12 cellular contexts compared by ENCODE assay signal in genomic region chr1:207888647-207889046, GRCh38. TPM values are rescaled to one million over a fixed set of nuclear protein-coding genes. Genes with fewer than 3 reads are reported as not detected.
DNase-seq lines count a peak whose midpoint lies in the region; ATAC-seq and TF ChIP-seq lines count a peak whose summit lies in the region.
"Had no signal": no experiment of that assay in that cellular context is flagged by ENCODE, and none has a peak within 500 bp of the region (broad histone marks: within the 10 kb centered on the region; RNA-seq: fewer than 3 reads in every experiment).

No MANE protein-coding gene starts in this region.

- H3K9me1 ChIP-seq in IMR-90 (ENCODE audit: insufficient read depth, low read length): peaks cover 9% of the 10 kb centered on the region

- CTCF ChIA-PET in IMR-90 (lab: Yijun Ruan, JAX): no interaction called here

- H3K9me3 Mint-ChIP-seq in activated T-helper 2 cell treated with anti-CD3 and anti-CD28 coated beads, Interferon-gamma antibody, Interleukin-2, Interleukin-4, amounts not matched to agents 10 μg/mL and 5 μg/mL and 100 μg/mL, durations not matched to agents 14 hours and 24 hours and 36 hours: no peaks in the 10 kb centered on the region
- H3K9me3 Mint-ChIP-seq: activated T-cell treated with anti-CD3 and anti-CD28 coated beads, Interleukin-2, amount 50 U/mL, for 4 hours; nephron progenitor cell had no signal

- TF ChIP-seq POLR2A in IMR-90 (IDR thresholded peaks at IDR 0.05; ENCODE audit: low read depth, low read length) (no peak), upper lobe of left lung (IDR thresholded peaks at IDR 0.05) (no peak)

- in situ Hi-C loops in IMR-90 (cut with MboI; ENCODE audit: low sequenced_read_pairs): no loop called here

- no peak overlapping the region for H3K4me2 ChIP-seq in IMR-90 (ENCODE audit: low read depth, low read length)

- no peaks in the 10 kb centered on the region for H4K20me1 ChIP-seq in IMR-90 (ENCODE audit: insufficient read depth, low read length)

- H3K36me3 ChIP-seq in IMR-90 (ENCODE audit: control insufficient read depth, insufficient read depth, low read length) (no peaks in the 10 kb centered on the region), left lung (no peaks in the 10 kb centered on the region), upper lobe of left lung (no peaks in the 10 kb centered on the region)

- H3K9me3 ChIP-seq in IMR-90 (ENCODE audit: control insufficient read depth, insufficient read depth, low read length) (no peaks in the 10 kb centered on the region), left lung (no peaks in the 10 kb centered on the region), upper lobe of left lung (no peaks in the 10 kb centered on the region)

- H3K14ac ChIP-seq in IMR-90 (replicated peaks; ENCODE audit: low read depth, low read length): no peak overlapping the region

- no peak for ATAC-seq in IMR-90 (ENCODE audit: low read depth)
- ATAC-seq in left lung: no peak
- ATAC-seq in upper lobe of left lung (ENCODE audit: low FRiP score in 2 of 2): no peak
- no peak for ATAC-seq in HG02981 (IDR thresholded peaks at IDR 0.05; ENCODE audit: unreplicated experiment)
- ATAC-seq: activated T-cell treated with anti-CD3 and anti-CD28 coated beads, Interleukin-2, amount 50 U/mL, for 4 hours had no signal

- H2AK5ac ChIP-seq in IMR-90 (ENCODE audit: low read depth, low read length): no peak overlapping the region

- no peaks in the 10 kb centered on the region for H3K36me3 Mint-ChIP-seq in activated T-helper 2 cell treated with anti-CD3 and anti-CD28 coated beads, Interferon-gamma antibody, Interleukin-2, Interleukin-4, amounts not matched to agents 10 μg/mL and 5 μg/mL and 100 μg/mL, durations not matched to agents 14 hours and 24 hours and 36 hours (ENCODE audit: low read depth)

- H3K4ac ChIP-seq in IMR-90 (ENCODE audit: low read depth, low read length): 0 out of 2 replicates have a peak overlapping the region, but pooled peaks have one; percentile 29

- no peak overlapping the region for H3K18ac ChIP-seq in IMR-90 (ENCODE audit: low read depth, low read length)

- BruUV-seq in IMR-90 (replicated peaks; lab: Mats Ljungman, UMichigan): no TSS peak

- H3K4me1 Mint-ChIP-seq in activated T-helper 2 cell treated with anti-CD3 and anti-CD28 coated beads, Interferon-gamma antibody, Interleukin-2, Interleukin-4, amounts not matched to agents 10 μg/mL and 5 μg/mL and 100 μg/mL, durations not matched to agents 14 hours and 24 hours and 36 hours (ENCODE audit: low read depth): peaks cover 25% of the 10 kb centered on the region

- no peak overlapping the region for H3K56ac ChIP-seq in IMR-90 (ENCODE audit: extremely low read depth, insufficient read depth, low read length)

- H3K27ac Mint-ChIP-seq in activated T-helper 2 cell treated with anti-CD3 and anti-CD28 coated beads, Interferon-gamma antibody, Interleukin-2, Interleukin-4, amounts not matched to agents 10 μg/mL and 5 μg/mL and 100 μg/mL, durations not matched to agents 14 hours and 24 hours and 36 hours: no peak overlapping the region
- H3K27ac Mint-ChIP-seq: nephron progenitor cell had no signal

- H2BK5ac ChIP-seq in IMR-90 (ENCODE audit: low read depth, low read length, poor library complexity, severe bottlenecking): no peak overlapping the region

- no peak for TF ChIP-seq RAD21 in IMR-90 (IDR thresholded peaks at IDR 0.05; ENCODE audit: low read length)

- no peak overlapping the region; the same call in 1 of the 2 replicates for H2BK120ac ChIP-seq in IMR-90 (ENCODE audit: low read depth, low read length)

- no peak overlapping the region for H2BK20ac ChIP-seq in IMR-90 (ENCODE audit: low read depth, low read length)

- no peak for TF ChIP-seq EP300 in upper lobe of left lung (IDR thresholded peaks at IDR 0.05)

- H2AFZ ChIP-seq in IMR-90 (replicated peaks; ENCODE audit: low read length, poor library complexity): peak overlapping the region; percentile 8

- H3K4me3 Mint-ChIP-seq in activated T-helper 2 cell treated with anti-CD3 and anti-CD28 coated beads, Interferon-gamma antibody, Interleukin-2, Interleukin-4, amounts not matched to agents 10 μg/mL and 5 μg/mL and 100 μg/mL, durations not matched to agents 14 hours and 24 hours and 36 hours (ENCODE audit: low read depth): no peak overlapping the region
- H3K4me3 Mint-ChIP-seq: activated T-cell treated with anti-CD3 and anti-CD28 coated beads, Interleukin-2, amount 50 U/mL, for 4 hours; nephron progenitor cell had no signal

- H4K8ac ChIP-seq in IMR-90 (ENCODE audit: low read depth in 2 of 2, low read length in 2 of 2): no peak overlapping the region

- H3K4me1 ChIP-seq in IMR-90 (ENCODE audit: control insufficient read depth, insufficient read depth, low read length) (peaks cover 12% of the 10 kb centered on the region), left lung (peaks cover 3 to 65% of the 10 kb centered on the region in 2 donors), upper lobe of left lung (peaks cover 37 to 75% (median 57%) of the 10 kb centered on the region in 4 donors)

- intact Hi-C loops in IMR-90 (cut with micrococcal nuclease) (loop anchor here (5.0 to 10.0 kb wide), 2 partner anchors 206 to 359 kb away; no protein-coding TSS in a partner anchor), left lung (cut with DNase I) (loop anchor here in 1 of 2 donors (5.0 kb wide), 1 partner anchor 74 kb away; no protein-coding TSS in a partner anchor)
- intact Hi-C loops in activated T-helper 2 cell treated with anti-CD3 and anti-CD28 coated beads, Interferon-gamma antibody, Interleukin-2, Interleukin-4, amounts not matched to agents 10 μg/mL and 5 μg/mL and 100 μg/mL, durations not matched to agents 14 hours and 24 hours and 36 hours (cut with micrococcal nuclease): no loop called here

- H4K5ac ChIP-seq in IMR-90 (ENCODE audit: low read depth, low read length): no peak overlapping the region

- 100% methylated on average over 1 of the region's 5 CpGs; no CpG with 5 or more reads in 1 of the 2 experiments for WGBS in IMR-90 (ENCODE audit: extremely low coverage in 2 of 2, insufficient read length in 1 of 2), 2 experiments
- 53 to 68% methylated on average over 5 of the region's 5 CpGs for WGBS in upper lobe of left lung, 2 donors

- no peak overlapping the region for H3K9ac ChIP-seq in IMR-90 (ENCODE audit: low read depth, low read length)

- H3K27me3 ChIP-seq in IMR-90 (ENCODE audit: control insufficient read depth, insufficient read depth, low read length): no peaks in the 10 kb centered on the region
- no peaks in the 10 kb centered on the region for H3K27me3 ChIP-seq in left lung
- H3K27me3 ChIP-seq in upper lobe of left lung: no peaks in the 10 kb centered on the region

- no peaks in the 10 kb centered on the region for H3K79me1 ChIP-seq in IMR-90 (ENCODE audit: low read depth in 1 of 2, low read length in 2 of 2)

- dilution Hi-C loops in IMR-90 (cut with HindIII; ENCODE audit: low sequenced_read_pairs, unreplicated experiment): no loop called here

- no peak overlapping the region for H3K23ac ChIP-seq in IMR-90 (ENCODE audit: low read depth, low read length)

- no peak overlapping the region for H2BK15ac ChIP-seq in IMR-90 (ENCODE audit: low read depth, low read length)

- H2AK9ac ChIP-seq in IMR-90 (replicated peaks; ENCODE audit: low read depth, low read length, poor library complexity): peak overlapping the region; percentile 39

- DNase-seq in IMR-90 (no peak), dermis blood vessel endothelial cell (peak; percentile 68), left lung (no peak), upper lobe of left lung (no peak), NCI-H1417 (lab: John Stamatoyannopoulos, UW) (no peak)
- no peak for DNase-seq in activated T-helper 2 cell treated with anti-CD3 and anti-CD28 coated beads, Interferon-gamma antibody, Interleukin-2, Interleukin-4, amounts not matched to agents 10 μg/mL and 5 μg/mL and 100 μg/mL, durations not matched to agents 14 hours and 24 hours and 36 hours (ENCODE audit: low spot score)
- DNase-seq: activated T-cell treated with anti-CD3 and anti-CD28 coated beads, Interleukin-2, amount 50 U/mL, for 4 hours; NCI-H1694 treated with DMSO at 0.1 percent for 48 hours; nephron progenitor cell; stimulated activated CD4-positive, alpha-beta T cell treated with anti-CD3 and anti-CD28 coated beads, Interleukin-4, amount 100 ng/mL, for 4 hours had no signal

- POLR2A ChIA-PET in IMR-90 (lab: Charles Lee; ENCODE audit: unreplicated experiment): no interaction called here

- no peak overlapping the region for H4K91ac ChIP-seq in IMR-90 (ENCODE audit: insufficient read depth, low read depth, low read length)

- H3K27ac ChIP-seq in IMR-90 (ENCODE audit: insufficient read depth, low read length): no peak overlapping the region
- H3K27ac ChIP-seq in left lung: peak overlapping the region; percentile 20 to 75
- peak overlapping the region; percentile 65 to 88 (median 81) for H3K27ac ChIP-seq in upper lobe of left lung
- H3K27ac ChIP-seq: HL-60 had no signal

- H3K27me3 Mint-ChIP-seq in activated T-helper 2 cell treated with anti-CD3 and anti-CD28 coated beads, Interferon-gamma antibody, Interleukin-2, Interleukin-4, amounts not matched to agents 10 μg/mL and 5 μg/mL and 100 μg/mL, durations not matched to agents 14 hours and 24 hours and 36 hours (ENCODE audit: low read depth): peaks cover 12% of the 10 kb centered on the region

- H3K4me3 ChIP-seq in IMR-90 (ENCODE audit: insufficient read depth, low read depth, low read length): no peak overlapping the region
- no peak overlapping the region for H3K4me3 ChIP-seq in left lung
- H3K4me3 ChIP-seq in upper lobe of left lung: no peak overlapping the region

- TF ChIP-seq CTCF in IMR-90 (conservative IDR thresholded peaks at IDR 0.05; ENCODE audit: low read depth, low read length) (no peak), left lung (IDR thresholded peaks at IDR 0.05) (no peak), upper lobe of left lung (IDR thresholded peaks at IDR 0.05) (peak in 3 of 6 experiments; percentile 8 to 23 (median 17))

TF ChIP-seq in IMR-90, 13 proteins besides CTCF, POLR2A, EP300 and RAD21 (continues in another document):
- TF ChIP-seq RCOR1 (IDR thresholded peaks at IDR 0.05; ENCODE audit: insufficient replicate concordance, low read length): no peak
- no peak for TF ChIP-seq NFE2L2 (IDR thresholded peaks at IDR 0.05; ENCODE audit: low read depth, low read length)
- TF ChIP-seq BHLHE40 (IDR thresholded peaks at IDR 0.05; ENCODE audit: low read depth, low read length): no peak
- TF ChIP-seq MAZ (IDR thresholded peaks at IDR 0.05; ENCODE audit: borderline replicate concordance, low read depth, low read length): no peak
- TF ChIP-seq CHD1 (IDR thresholded peaks at IDR 0.05; ENCODE audit: low read depth, low read length): no peak

RNA-seq across cellular contexts. Expression of gene CD34, which starts 22.3 kb away (rescaled TPM):
- under 0.01 TPM in 1 of 2 replicates, not detected in the other for total RNA-seq in IMR-90 (2012; rRNA removed)
- 0.14 and 0.16 TPM in 2 replicates for polyA plus RNA-seq in IMR-90 (2012; rRNA removed)
- 0.10 and 0.11 TPM in 2 replicates for polyA plus RNA-seq in IMR-90 (2012; cell fraction: cytosol; rRNA removed)
- 0.04 and 0.10 TPM in 2 replicates for polyA plus RNA-seq in IMR-90 (2012; cell fraction: nucleus; rRNA removed; ENCODE audit: low replicate concordance)
- 62.4 and 126 TPM in 2 replicates for total RNA-seq in dermis blood vessel endothelial cell
- 10 to 100 TPM; 40.8 to 56.1 TPM for total RNA-seq in left lung
- 10 to 100 TPM in 5 of 6 donors, 1 to 10 TPM in 1; 8.8 to 78.2 (median 22.4) TPM for total RNA-seq in upper lobe of left lung
- total RNA-seq in activated T-helper 2 cell treated with anti-CD3 and anti-CD28 coated beads, Interferon-gamma antibody, Interleukin-2, Interleukin-4, amounts not matched to agents 10 μg/mL and 5 μg/mL and 100 μg/mL, durations not matched to agents 14 hours and 24 hours and 36 hours: not detected in 2 replicates
